Comparison of ENCODE assay signal across 3 cellular contexts in the genomic region with DNA sequence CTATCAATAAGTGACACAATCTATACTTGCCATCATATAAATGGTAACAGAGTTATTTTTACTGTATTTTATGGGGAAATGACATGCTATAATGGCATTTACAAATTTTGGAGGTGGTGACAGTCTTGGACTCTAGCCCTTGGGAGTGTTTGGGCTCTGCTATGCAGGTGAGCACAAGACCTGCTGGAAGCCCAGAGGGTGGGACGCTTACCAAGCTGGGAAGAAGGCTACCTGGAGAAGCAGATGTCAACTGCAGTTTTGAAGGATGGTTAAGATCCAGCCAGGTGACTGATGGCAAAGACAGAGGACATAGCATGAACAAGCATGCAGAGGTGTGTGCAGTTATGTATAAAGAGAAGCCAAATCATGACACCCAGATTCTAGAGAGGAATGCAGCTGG.
"Had no signal": no experiment of that assay in that cellular context is flagged by ENCODE, and none has a peak within 500 bp of the region (broad histone marks: within the 10 kb centered on the region; RNA-seq: fewer than 3 reads in every experiment).

No MANE protein-coding gene starts in this region.

- DNase-seq: GDM1, GF-D8 had no signal

- ATAC-seq: GM12878 had no signal

- H3K4me3 ChIP-seq: GM12878 had no signal
